1 cellular context compared by ENCODE assay signal in the genomic region with DNA sequence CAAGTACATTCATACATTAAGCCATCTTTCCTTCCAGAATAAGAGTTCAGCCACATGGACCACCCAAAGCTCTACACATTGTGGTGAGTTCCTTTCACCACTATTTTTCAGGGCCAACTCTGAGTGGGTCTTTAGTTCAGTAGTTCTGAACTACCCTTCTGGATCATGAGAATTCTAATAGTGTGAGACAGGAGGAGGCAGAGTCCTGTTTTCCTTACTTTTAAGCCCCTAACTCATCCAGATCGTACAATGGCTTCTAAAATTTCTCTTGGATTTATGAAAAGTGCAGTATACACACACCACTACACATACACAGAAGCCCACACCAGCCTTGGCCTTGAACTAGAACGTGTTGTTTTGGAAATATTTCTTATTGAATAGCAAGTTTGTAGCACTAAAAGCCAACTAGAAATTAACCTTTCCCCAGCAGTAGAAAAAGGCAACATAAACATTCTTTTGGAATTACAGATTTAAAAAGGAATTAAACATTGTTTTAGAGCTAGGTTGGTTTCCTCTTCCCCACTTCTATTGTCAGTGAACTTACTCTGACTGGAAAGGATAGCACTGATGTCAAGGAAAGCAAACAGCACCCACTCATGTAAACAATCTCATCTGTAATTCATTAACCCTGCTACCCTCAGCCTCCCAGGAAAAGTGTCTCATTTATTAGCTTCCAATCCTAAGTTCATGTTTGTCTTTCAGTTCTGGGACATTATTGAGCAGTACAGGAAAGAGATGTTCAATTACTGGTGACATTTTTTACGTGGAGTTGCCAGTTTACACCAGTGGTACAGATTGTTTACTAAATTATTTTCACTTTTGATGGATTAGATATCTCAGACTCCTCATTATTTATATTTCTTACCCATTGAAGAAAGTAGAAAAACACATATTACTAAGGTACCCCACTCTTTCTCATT.
TF ChIP-seq lines count a peak whose summit lies in the region.

No MANE protein-coding gene starts in this region.

TF ChIP-seq in HepG2, 621 proteins besides CTCF, POLR2A, EP300 and RAD21 (continued from another document and continues in another):
- TF ChIP-seq, protein P1, sequence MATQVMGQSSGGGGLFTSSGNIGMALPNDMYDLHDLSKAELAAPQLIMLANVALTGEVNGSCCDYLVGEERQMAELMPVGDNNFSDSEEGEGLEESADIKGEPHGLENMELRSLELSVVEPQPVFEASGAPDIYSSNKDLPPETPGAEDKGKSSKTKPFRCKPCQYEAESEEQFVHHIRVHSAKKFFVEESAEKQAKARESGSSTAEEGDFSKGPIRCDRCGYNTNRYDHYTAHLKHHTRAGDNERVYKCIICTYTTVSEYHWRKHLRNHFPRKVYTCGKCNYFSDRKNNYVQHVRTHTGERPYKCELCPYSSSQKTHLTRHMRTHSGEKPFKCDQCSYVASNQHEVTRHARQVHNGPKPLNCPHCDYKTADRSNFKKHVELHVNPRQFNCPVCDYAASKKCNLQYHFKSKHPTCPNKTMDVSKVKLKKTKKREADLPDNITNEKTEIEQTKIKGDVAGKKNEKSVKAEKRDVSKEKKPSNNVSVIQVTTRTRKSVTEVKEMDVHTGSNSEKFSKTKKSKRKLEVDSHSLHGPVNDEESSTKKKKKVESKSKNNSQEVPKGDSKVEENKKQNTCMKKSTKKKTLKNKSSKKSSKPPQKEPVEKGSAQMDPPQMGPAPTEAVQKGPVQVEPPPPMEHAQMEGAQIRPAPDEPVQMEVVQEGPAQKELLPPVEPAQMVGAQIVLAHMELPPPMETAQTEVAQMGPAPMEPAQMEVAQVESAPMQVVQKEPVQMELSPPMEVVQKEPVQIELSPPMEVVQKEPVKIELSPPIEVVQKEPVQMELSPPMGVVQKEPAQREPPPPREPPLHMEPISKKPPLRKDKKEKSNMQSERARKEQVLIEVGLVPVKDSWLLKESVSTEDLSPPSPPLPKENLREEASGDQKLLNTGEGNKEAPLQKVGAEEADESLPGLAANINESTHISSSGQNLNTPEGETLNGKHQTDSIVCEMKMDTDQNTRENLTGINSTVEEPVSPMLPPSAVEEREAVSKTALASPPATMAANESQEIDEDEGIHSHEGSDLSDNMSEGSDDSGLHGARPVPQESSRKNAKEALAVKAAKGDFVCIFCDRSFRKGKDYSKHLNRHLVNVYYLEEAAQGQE (IDR thresholded peaks at IDR 0.05; ENCODE audit: borderline replicate concordance in 1 of 2, low read depth in 1 of 2, low read length in 2 of 2), result peak in 1 of 2 experiments; percentile 70; a peak in 2 of 4 replicates
- TF ChIP-seq PCBP1 (IDR thresholded peaks at IDR 0.05; ENCODE audit: borderline replicate concordance, low read depth, low read length) (no peak), SKI (IDR thresholded peaks at IDR 0.05; ENCODE audit: partially characterized antibody) (peak; percentile 88), NCOA5 (CRISPR knock-in tag; IDR thresholded peaks at IDR 0.05) (no peak), TEAD3 (CRISPR knock-in tag; optimal IDR thresholded peaks at IDR 0.05; ENCODE audit: borderline replicate concordance) (peak; percentile 73), ZNF790 (CRISPR knock-in tag; IDR thresholded peaks at IDR 0.05; ENCODE audit: borderline replicate concordance) (no peak), CHCHD3 (CRISPR knock-in tag; IDR thresholded peaks at IDR 0.05) (no peak), ZNF354B (CRISPR knock-in tag; IDR thresholded peaks at IDR 0.05) (no peak), SMARCC2 (IDR thresholded peaks at IDR 0.05) (no peak), GATAD1 (CRISPR knock-in tag; IDR thresholded peaks at IDR 0.05) (no peak), STAG1 (CRISPR knock-in tag; IDR thresholded peaks at IDR 0.05) (peak; percentile 19), KAT8 (CRISPR knock-in tag; IDR thresholded peaks at IDR 0.05) (peak; percentile 80), ZNF235 (CRISPR knock-in tag; IDR thresholded peaks at IDR 0.05; ENCODE audit: borderline replicate concordance) (no peak), ZSCAN12 (CRISPR knock-in tag; IDR thresholded peaks at IDR 0.05) (no peak; the same call in 1 of the 2 replicates), TEAD2 (CRISPR knock-in tag; IDR thresholded peaks at IDR 0.05) (no peak), ZNF124 (CRISPR knock-in tag; IDR thresholded peaks at IDR 0.05) (peak; percentile 31; the same call in 1 of the 2 replicates), CAMTA2 (CRISPR knock-in tag; IDR thresholded peaks at IDR 0.05; ENCODE audit: borderline replicate concordance) (no peak), PAX8 (CRISPR knock-in tag; IDR thresholded peaks at IDR 0.05; ENCODE audit: borderline replicate concordance) (no peak), ZNF24 (IDR thresholded peaks at IDR 0.05) (no peak), ZBTB8A (CRISPR knock-in tag; IDR thresholded peaks at IDR 0.05; ENCODE audit: borderline replicate concordance, low read depth) (no peak), ZNF34 (CRISPR knock-in tag; IDR thresholded peaks at IDR 0.05; ENCODE audit: borderline replicate concordance) (no peak), ZNF224 (CRISPR knock-in tag; IDR thresholded peaks at IDR 0.05) (no peak), EED (CRISPR knock-in tag; IDR thresholded peaks at IDR 0.05) (no peak), YY1 (IDR thresholded peaks at IDR 0.05; ENCODE audit: insufficient read depth, insufficient replicate concordance, low read depth, low read length) (peak; percentile 35), ZNF10 (CRISPR knock-in tag; IDR thresholded peaks at IDR 0.05; ENCODE audit: borderline replicate concordance, low read depth) (no peak), MEIS1 (CRISPR knock-in tag; IDR thresholded peaks at IDR 0.05; ENCODE audit: borderline replicate concordance) (peak; percentile 65; the same call in 1 of the 2 replicates), ZNF549 (CRISPR knock-in tag; IDR thresholded peaks at IDR 0.05) (no peak), ZNF33A (CRISPR knock-in tag; IDR thresholded peaks at IDR 0.05; ENCODE audit: borderline replicate concordance) (no peak; the same call in 1 of the 2 replicates), ZNF616 (CRISPR knock-in tag; IDR thresholded peaks at IDR 0.05; ENCODE audit: low read depth) (no peak), ZBTB1 (CRISPR knock-in tag; IDR thresholded peaks at IDR 0.05; ENCODE audit: borderline replicate concordance) (no peak), ZNF781 (CRISPR knock-in tag; IDR thresholded peaks at IDR 0.05; ENCODE audit: borderline replicate concordance, not compliant biosample characterization) (no peak), SRF (IDR thresholded peaks at IDR 0.05; ENCODE audit: low read depth, low read length) (0 out of 2 replicates have a peak, but pooled peaks have one; percentile 13), MIER2 (CRISPR knock-in tag; IDR thresholded peaks at IDR 0.05) (no peak), RARG (CRISPR knock-in tag; IDR thresholded peaks at IDR 0.05; ENCODE audit: low read depth) (no peak), ISL2 (CRISPR knock-in tag; IDR thresholded peaks at IDR 0.05) (peak; percentile 96), PHF20 (CRISPR knock-in tag; IDR thresholded peaks at IDR 0.05) (no peak), RFXANK (CRISPR knock-in tag; IDR thresholded peaks at IDR 0.05) (no peak), U2AF2 (IDR thresholded peaks at IDR 0.05; ENCODE audit: low read depth, low read length) (no peak)
- TF ChIP-seq, protein P2, sequence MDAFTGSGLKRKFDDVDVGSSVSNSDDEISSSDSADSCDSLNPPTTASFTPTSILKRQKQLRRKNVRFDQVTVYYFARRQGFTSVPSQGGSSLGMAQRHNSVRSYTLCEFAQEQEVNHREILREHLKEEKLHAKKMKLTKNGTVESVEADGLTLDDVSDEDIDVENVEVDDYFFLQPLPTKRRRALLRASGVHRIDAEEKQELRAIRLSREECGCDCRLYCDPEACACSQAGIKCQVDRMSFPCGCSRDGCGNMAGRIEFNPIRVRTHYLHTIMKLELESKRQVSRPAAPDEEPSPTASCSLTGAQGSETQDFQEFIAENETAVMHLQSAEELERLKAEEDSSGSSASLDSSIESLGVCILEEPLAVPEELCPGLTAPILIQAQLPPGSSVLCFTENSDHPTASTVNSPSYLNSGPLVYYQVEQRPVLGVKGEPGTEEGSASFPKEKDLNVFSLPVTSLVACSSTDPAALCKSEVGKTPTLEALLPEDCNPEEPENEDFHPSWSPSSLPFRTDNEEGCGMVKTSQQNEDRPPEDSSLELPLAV (CRISPR knock-in tag; conservative IDR thresholded peaks at IDR 0.05; ENCODE audit: low read depth), result no peak
- TF ChIP-seq, protein P3, sequence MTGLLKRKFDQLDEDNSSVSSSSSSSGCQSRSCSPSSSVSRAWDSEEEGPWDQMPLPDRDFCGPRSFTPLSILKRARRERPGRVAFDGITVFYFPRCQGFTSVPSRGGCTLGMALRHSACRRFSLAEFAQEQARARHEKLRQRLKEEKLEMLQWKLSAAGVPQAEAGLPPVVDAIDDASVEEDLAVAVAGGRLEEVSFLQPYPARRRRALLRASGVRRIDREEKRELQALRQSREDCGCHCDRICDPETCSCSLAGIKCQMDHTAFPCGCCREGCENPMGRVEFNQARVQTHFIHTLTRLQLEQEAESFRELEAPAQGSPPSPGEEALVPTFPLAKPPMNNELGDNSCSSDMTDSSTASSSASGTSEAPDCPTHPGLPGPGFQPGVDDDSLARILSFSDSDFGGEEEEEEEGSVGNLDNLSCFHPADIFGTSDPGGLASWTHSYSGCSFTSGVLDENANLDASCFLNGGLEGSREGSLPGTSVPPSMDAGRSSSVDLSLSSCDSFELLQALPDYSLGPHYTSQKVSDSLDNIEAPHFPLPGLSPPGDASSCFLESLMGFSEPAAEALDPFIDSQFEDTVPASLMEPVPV (CRISPR knock-in tag; IDR thresholded peaks at IDR 0.05), result peak; percentile 35; the same call in 1 of the 2 replicates
- TF ChIP-seq, protein P4, sequence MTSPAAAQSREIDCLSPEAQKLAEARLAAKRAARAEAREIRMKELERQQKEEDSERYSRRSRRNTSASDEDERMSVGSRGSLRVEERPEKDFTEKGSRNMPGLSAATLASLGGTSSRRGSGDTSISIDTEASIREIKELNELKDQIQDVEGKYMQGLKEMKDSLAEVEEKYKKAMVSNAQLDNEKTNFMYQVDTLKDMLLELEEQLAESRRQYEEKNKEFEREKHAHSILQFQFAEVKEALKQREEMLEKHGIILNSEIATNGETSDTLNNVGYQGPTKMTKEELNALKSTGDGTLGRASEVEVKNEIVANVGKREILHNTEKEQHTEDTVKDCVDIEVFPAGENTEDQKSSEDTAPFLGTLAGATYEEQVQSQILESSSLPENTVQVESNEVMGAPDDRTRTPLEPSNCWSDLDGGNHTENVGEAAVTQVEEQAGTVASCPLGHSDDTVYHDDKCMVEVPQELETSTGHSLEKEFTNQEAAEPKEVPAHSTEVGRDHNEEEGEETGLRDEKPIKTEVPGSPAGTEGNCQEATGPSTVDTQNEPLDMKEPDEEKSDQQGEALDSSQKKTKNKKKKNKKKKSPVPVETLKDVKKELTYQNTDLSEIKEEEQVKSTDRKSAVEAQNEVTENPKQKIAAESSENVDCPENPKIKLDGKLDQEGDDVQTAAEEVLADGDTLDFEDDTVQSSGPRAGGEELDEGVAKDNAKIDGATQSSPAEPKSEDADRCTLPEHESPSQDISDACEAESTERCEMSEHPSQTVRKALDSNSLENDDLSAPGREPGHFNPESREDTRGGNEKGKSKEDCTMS (CRISPR knock-in tag; conservative IDR thresholded peaks at IDR 0.05), result no peak
- TF ChIP-seq, protein P5, sequence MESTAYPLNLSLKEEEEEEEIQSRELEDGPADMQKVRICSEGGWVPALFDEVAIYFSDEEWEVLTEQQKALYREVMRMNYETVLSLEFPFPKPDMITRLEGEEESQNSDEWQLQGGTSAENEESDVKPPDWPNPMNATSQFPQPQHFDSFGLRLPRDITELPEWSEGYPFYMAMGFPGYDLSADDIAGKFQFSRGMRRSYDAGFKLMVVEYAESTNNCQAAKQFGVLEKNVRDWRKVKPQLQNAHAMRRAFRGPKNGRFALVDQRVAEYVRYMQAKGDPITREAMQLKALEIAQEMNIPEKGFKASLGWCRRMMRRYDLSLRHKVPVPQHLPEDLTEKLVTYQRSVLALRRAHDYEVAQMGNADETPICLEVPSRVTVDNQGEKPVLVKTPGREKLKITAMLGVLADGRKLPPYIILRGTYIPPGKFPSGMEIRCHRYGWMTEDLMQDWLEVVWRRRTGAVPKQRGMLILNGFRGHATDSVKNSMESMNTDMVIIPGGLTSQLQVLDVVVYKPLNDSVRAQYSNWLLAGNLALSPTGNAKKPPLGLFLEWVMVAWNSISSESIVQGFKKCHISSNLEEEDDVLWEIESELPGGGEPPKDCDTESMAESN (CRISPR knock-in tag; conservative IDR thresholded peaks at IDR 0.05), result no peak
- TF ChIP-seq, protein P6, sequence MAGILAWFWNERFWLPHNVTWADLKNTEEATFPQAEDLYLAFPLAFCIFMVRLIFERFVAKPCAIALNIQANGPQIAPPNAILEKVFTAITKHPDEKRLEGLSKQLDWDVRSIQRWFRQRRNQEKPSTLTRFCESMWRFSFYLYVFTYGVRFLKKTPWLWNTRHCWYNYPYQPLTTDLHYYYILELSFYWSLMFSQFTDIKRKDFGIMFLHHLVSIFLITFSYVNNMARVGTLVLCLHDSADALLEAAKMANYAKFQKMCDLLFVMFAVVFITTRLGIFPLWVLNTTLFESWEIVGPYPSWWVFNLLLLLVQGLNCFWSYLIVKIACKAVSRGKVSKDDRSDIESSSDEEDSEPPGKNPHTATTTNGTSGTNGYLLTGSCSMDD (CRISPR knock-in tag; IDR thresholded peaks at IDR 0.05), result no peak
- TF ChIP-seq, protein P7, sequence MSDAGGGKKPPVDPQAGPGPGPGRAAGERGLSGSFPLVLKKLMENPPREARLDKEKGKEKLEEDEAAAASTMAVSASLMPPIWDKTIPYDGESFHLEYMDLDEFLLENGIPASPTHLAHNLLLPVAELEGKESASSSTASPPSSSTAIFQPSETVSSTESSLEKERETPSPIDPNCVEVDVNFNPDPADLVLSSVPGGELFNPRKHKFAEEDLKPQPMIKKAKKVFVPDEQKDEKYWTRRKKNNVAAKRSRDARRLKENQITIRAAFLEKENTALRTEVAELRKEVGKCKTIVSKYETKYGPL (CRISPR knock-in tag; IDR thresholded peaks at IDR 0.05), result no peak
- TF ChIP-seq, protein P8, sequence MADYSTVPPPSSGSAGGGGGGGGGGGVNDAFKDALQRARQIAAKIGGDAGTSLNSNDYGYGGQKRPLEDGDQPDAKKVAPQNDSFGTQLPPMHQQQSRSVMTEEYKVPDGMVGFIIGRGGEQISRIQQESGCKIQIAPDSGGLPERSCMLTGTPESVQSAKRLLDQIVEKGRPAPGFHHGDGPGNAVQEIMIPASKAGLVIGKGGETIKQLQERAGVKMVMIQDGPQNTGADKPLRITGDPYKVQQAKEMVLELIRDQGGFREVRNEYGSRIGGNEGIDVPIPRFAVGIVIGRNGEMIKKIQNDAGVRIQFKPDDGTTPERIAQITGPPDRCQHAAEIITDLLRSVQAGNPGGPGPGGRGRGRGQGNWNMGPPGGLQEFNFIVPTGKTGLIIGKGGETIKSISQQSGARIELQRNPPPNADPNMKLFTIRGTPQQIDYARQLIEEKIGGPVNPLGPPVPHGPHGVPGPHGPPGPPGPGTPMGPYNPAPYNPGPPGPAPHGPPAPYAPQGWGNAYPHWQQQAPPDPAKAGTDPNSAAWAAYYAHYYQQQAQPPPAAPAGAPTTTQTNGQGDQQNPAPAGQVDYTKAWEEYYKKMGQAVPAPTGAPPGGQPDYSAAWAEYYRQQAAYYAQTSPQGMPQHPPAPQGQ (CRISPR knock-in tag; IDR thresholded peaks at IDR 0.05; ENCODE audit: borderline replicate concordance), result no peak
- TF ChIP-seq, protein P9, sequence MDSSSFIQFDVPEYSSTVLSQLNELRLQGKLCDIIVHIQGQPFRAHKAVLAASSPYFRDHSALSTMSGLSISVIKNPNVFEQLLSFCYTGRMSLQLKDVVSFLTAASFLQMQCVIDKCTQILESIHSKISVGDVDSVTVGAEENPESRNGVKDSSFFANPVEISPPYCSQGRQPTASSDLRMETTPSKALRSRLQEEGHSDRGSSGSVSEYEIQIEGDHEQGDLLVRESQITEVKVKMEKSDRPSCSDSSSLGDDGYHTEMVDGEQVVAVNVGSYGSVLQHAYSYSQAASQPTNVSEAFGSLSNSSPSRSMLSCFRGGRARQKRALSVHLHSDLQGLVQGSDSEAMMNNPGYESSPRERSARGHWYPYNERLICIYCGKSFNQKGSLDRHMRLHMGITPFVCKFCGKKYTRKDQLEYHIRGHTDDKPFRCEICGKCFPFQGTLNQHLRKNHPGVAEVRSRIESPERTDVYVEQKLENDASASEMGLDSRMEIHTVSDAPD (CRISPR knock-in tag; IDR thresholded peaks at IDR 0.05), result 0 out of 2 replicates have a peak, but pooled peaks have one; percentile 33
